In genomic region chr3:162971715-162972114, GRCh38 we compare ENCODE assay signal across 34 cellular contexts.
"Had no signal": no experiment of that assay in that cellular context is flagged by ENCODE, and none has a peak within 500 bp of the region (broad histone marks: within the 10 kb centered on the region; RNA-seq: fewer than 3 reads in every experiment).

No MANE protein-coding gene starts in this region.

- H3K36me3 ChIP-seq: MG63 had no signal

- DNase-seq: Karpas-422, Kasumi-1, MG63, MM.1S, MV-4-11, NCI-H1048, NCI-H1092, NCI-H1092 treated with DMSO at 0.1 percent for 48 hours, NCI-H1105, NCI-H1105 treated with DMSO at 0.1 percent for 48 hours, NCI-H1417, NCI-H1417 treated with DMSO at 0.1 percent for 48 hours, NCI-H1436, NCI-H1436 treated with DMSO at 0.1 percent for 48 hours, NCI-H146, NCI-H1694, NCI-H1694 treated with DMSO at 0.1 percent for 48 hours, NCI-H187, NCI-H187 treated with DMSO at 0.1 percent for 48 hours, NCI-H1930, NCI-H2029, NCI-H2029 treated with DMSO at 0.1 percent for 48 hours, NCI-H2081, NCI-H2081 treated with DMSO at 0.1 percent for 48 hours, NCI-H2107, NCI-H2171, NCI-H2171 treated with DMSO at 0.1 percent for 48 hours, NCI-H2227 treated with DMSO at 0.1 percent for 48 hours, NCI-H226, NCI-H345, NCI-H446, NCI-H446 treated with DMSO at 0.1 percent for 48 hours, NCI-H510A, NCI-H510A treated with DMSO at 0.1 percent for 48 hours had no signal

- H3K4me3 ChIP-seq: MG63 had no signal

- H3K27me3 ChIP-seq: MG63 had no signal

- H3K9me3 ChIP-seq: MG63 had no signal
